ENCODE assay signal across 8 cellular contexts in genomic region chr2:226030369-226031077, GRCh38.
DNase-seq lines count a peak whose midpoint lies in the region; FAIRE-seq and TF ChIP-seq lines count a peak whose summit lies in the region.

No MANE protein-coding gene starts in this region.

- FAIRE-seq in urothelium cell line (lab: Jason Lieb, UNC) = no peak

- no peaks in the 10 kb centered on the region for H3K9me3 Mint-ChIP-seq in activated T-cell treated with anti-CD3 and anti-CD28 coated beads, Interleukin-2, amount 50 U/mL, for 24 hours

- H3K36me3 Mint-ChIP-seq in activated T-cell treated with anti-CD3 and anti-CD28 coated beads, Interleukin-2, amount 50 U/mL, for 24 hours (ENCODE audit: low read depth) = no peaks in the 10 kb centered on the region

- peaks cover 29% of the 10 kb centered on the region for H3K4me1 Mint-ChIP-seq in activated T-cell treated with anti-CD3 and anti-CD28 coated beads, Interleukin-2, amount 50 U/mL, for 24 hours (ENCODE audit: low read depth)

- no peaks in the 10 kb centered on the region for H3K4me1 ChIP-seq in parathyroid adenoma

- H3K79me2 ChIP-seq in parathyroid adenoma = no peaks in the 10 kb centered on the region

- H3K9ac ChIP-seq in parathyroid adenoma = no peak overlapping the region

- H3K27me3 ChIP-seq in parathyroid adenoma (ENCODE audit: control insufficient read depth, insufficient read depth, low read length) = no peaks in the 10 kb centered on the region

- DNase-seq in activated T-cell treated with anti-CD3 and anti-CD28 coated beads, Interleukin-2, amount 50 U/mL, for 24 hours = no peak
- no peak for DNase-seq in activated T-cell treated with anti-CD3 and anti-CD28 coated beads, Interleukin-2, amount 50 U/mL, for 1 hour
- DNase-seq in SIG-M5 (lab: John Stamatoyannopoulos, UW) = peak; percentile 91
- no peak for DNase-seq in fibroblast of pulmonary artery (ENCODE audit: low read depth)
- DNase-seq in urothelium cell line (ENCODE audit: low spot score) = no peak
- DNase-seq in ACHN = no peak
- DNase-seq in islet precursor cell = no peak

- no peak for TF ChIP-seq CTCF in fibroblast of pulmonary artery (IDR thresholded peaks at IDR 0.05; ENCODE audit: low read length, missing control alignments)
- TF ChIP-seq CTCF in parathyroid adenoma (IDR thresholded peaks at IDR 0.05) = no peak

- peak overlapping the region; percentile 79 for H3K4me2 ChIP-seq in parathyroid adenoma (ENCODE audit: low read length)

- no peaks in the 10 kb centered on the region for H3K9me3 ChIP-seq in parathyroid adenoma (ENCODE audit: control insufficient read depth, low read length)

- no peak overlapping the region for H3K27ac Mint-ChIP-seq in activated T-cell treated with anti-CD3 and anti-CD28 coated beads, Interleukin-2, amount 50 U/mL, for 24 hours

- peak overlapping the region; percentile 77 for H2AFZ ChIP-seq in parathyroid adenoma

- no peak overlapping the region for H3K27ac ChIP-seq in parathyroid adenoma

- in situ Hi-C loops in ACHN (cut with HindIII; ENCODE audit: low pct_ligation_motif_present, low pct_unique_long_range_greater_than_20kb, low sequenced_read_pairs) = no loop called here

- no peaks in the 10 kb centered on the region for H3K36me3 ChIP-seq in parathyroid adenoma (ENCODE audit: control insufficient read depth, insufficient read depth, low read length)

- peak overlapping the region; percentile 71 for H3K4me3 Mint-ChIP-seq in activated T-cell treated with anti-CD3 and anti-CD28 coated beads, Interleukin-2, amount 50 U/mL, for 24 hours

- H3K27me3 Mint-ChIP-seq in activated T-cell treated with anti-CD3 and anti-CD28 coated beads, Interleukin-2, amount 50 U/mL, for 24 hours = peaks cover 57% of the 10 kb centered on the region

- H3K4me3 ChIP-seq in fibroblast of pulmonary artery (replicated peaks; ENCODE audit: low read depth, low read length) (peak overlapping the region; percentile 60), parathyroid adenoma (ENCODE audit: low read depth, low read length) (peak overlapping the region; percentile 48)
